15 cellular contexts compared by ENCODE assay signal in genomic region chr16:14057878-14058382, GRCh38. TPM values are rescaled to one million over a fixed set of nuclear protein-coding genes. Genes with fewer than 3 reads are reported as not detected.
A peak's percentile ranks its signal among the peaks of the same experiment; 100 is the strongest.
DNase-seq lines count a peak whose midpoint lies in the region; TF ChIP-seq lines count a peak whose summit lies in the region.
"Had no signal": no experiment of that assay in that cellular context is flagged by ENCODE, and none has a peak within 500 bp of the region (broad histone marks: within the 10 kb centered on the region; RNA-seq: fewer than 3 reads in every experiment).

No MANE protein-coding gene starts in this region.

- TF ChIP-seq CTCF in astrocyte of the spinal cord (IDR thresholded peaks at IDR 0.05; ENCODE audit: low read depth, low read length): no peak
- no peak for TF ChIP-seq CTCF in esophagus squamous epithelium (IDR thresholded peaks at IDR 0.05)
- no peak for TF ChIP-seq CTCF in Peyer's patch (IDR thresholded peaks at IDR 0.05)

- intact Hi-C loops in esophagus squamous epithelium (cut with DNase I): no loop called here

- H3K4me1 ChIP-seq in esophagus squamous epithelium (no peaks in the 10 kb centered on the region), mesenchymal stem cell (ENCODE audit: control insufficient read depth, insufficient read depth, low read depth, low read length) (peaks cover 3% of the 10 kb centered on the region), Peyer's patch (no peaks in the 10 kb centered on the region)

- no peak overlapping the region for H2BK5ac ChIP-seq in mesenchymal stem cell (ENCODE audit: low read depth, low read length, poor library complexity, severe bottlenecking)

- H2AFZ ChIP-seq in mesenchymal stem cell (ENCODE audit: low read depth, low read length): no peak overlapping the region

- H3K4me2 ChIP-seq in mesenchymal stem cell (ENCODE audit: low read length, poor library complexity, severe bottlenecking): peak overlapping the region; percentile 39

- H4K91ac ChIP-seq in mesenchymal stem cell (ENCODE audit: low read length): peak overlapping the region; percentile 27

- no peak overlapping the region for H3K14ac ChIP-seq in mesenchymal stem cell (ENCODE audit: low read length in 2 of 2)

- H2BK15ac ChIP-seq in mesenchymal stem cell (ENCODE audit: low read depth, poor library complexity, severe bottlenecking): no peak overlapping the region

- DNase-seq in astrocyte of the spinal cord (ENCODE audit: low read depth, low spot score) (peak; percentile 23), esophagus squamous epithelium (lab: John Stamatoyannopoulos, UW) (no peak), mesenchymal stem cell (no peak), substantia nigra (lab: John Stamatoyannopoulos, UW) (peak in 31 of 49 donors; percentile 2 to 79 (median 31)), DMS153 (lab: John Stamatoyannopoulos, UW) (no peak), DMS 273 (lab: John Stamatoyannopoulos, UW; ENCODE audit: unreplicated experiment) (no peak), NCI-H1092 treated with DMSO at 0.1 percent for 48 hours (lab: John Stamatoyannopoulos, UW) (no peak), Peyer's patch (no peak)
- DNase-seq: activated CD4-positive, alpha-beta T cell treated with anti-CD3 and anti-CD28 coated beads, Interleukin-2, amount 10 ng/mL, durations not matched to agents 24 days and 14 days; DMS79 treated with DMSO at 0.1 percent for 48 hours; Karpas-422; NCI-H1694; NCI-H526 treated with DMSO at 0.1 percent for 48 hours; T-helper 2 cell had no signal

- WGBS in esophagus squamous epithelium, 2 donors: 71 to 85% methylated on average over 8 to 9 of the region's 10 CpGs
- WGBS in mesenchymal stem cell: 93% methylated on average over 8 of the region's 10 CpGs

- in situ Hi-C loops in astrocyte of the spinal cord (cut with HindIII; ENCODE audit: low sequenced_read_pairs): no loop called here

- TF ChIP-seq POLR2A in esophagus squamous epithelium (IDR thresholded peaks at IDR 0.05) (no peak), Peyer's patch (IDR thresholded peaks at IDR 0.05) (no peak)

- no peaks in the 10 kb centered on the region for H3K79me1 ChIP-seq in mesenchymal stem cell (replicated peaks; ENCODE audit: low read length, poor library complexity, severe bottlenecking)

- no peak overlapping the region for H4K8ac ChIP-seq in mesenchymal stem cell (ENCODE audit: low read length)

- H3K23ac ChIP-seq in mesenchymal stem cell (ENCODE audit: low read length in 2 of 2): no peak overlapping the region

- H3K9me3 ChIP-seq in esophagus squamous epithelium (peaks cover 0 to 7% (median 0%) of the 10 kb centered on the region in 3 donors), mesenchymal stem cell (ENCODE audit: control insufficient read depth, low read length) (peaks cover 21% of the 10 kb centered on the region), Peyer's patch (no peaks in the 10 kb centered on the region)

- no peak overlapping the region for H3K18ac ChIP-seq in mesenchymal stem cell (ENCODE audit: low read depth in 1 of 2, low read length in 2 of 2)

- H2BK120ac ChIP-seq in mesenchymal stem cell (ENCODE audit: low read depth, low read length): no peak overlapping the region

- no peak overlapping the region for H3K4ac ChIP-seq in mesenchymal stem cell (ENCODE audit: low read depth in 1 of 2, low read length in 2 of 2)

- H2AK5ac ChIP-seq in mesenchymal stem cell (ENCODE audit: low read length, severe bottlenecking): no peak overlapping the region

- H3K36me3 ChIP-seq in esophagus squamous epithelium (no peaks in the 10 kb centered on the region), mesenchymal stem cell (ENCODE audit: control insufficient read depth in 1 of 2, insufficient read depth in 2 of 2, low read depth in 1 of 2, low read length in 2 of 2) (no peaks in the 10 kb centered on the region), Peyer's patch (no peaks in the 10 kb centered on the region)

- H3K9ac ChIP-seq in mesenchymal stem cell (ENCODE audit: low read length): no peak overlapping the region

- H3K27ac ChIP-seq in esophagus squamous epithelium (peak overlapping the region in 3 of 4 donors; percentile 17 to 64 (median 35)), mesenchymal stem cell (ENCODE audit: low read length, poor library complexity, severe bottlenecking) (peak overlapping the region; percentile 35), substantia nigra (ENCODE audit: low read depth, low read length, poor library complexity, severe bottlenecking) (peak overlapping the region; percentile 38), Peyer's patch (no peak overlapping the region)
- H3K27ac ChIP-seq: HL-60 had no signal

- no peaks in the 10 kb centered on the region for H3K27me3 ChIP-seq in esophagus squamous epithelium
- no peaks in the 10 kb centered on the region for H3K27me3 ChIP-seq in mesenchymal stem cell (ENCODE audit: control insufficient read depth in 1 of 2, insufficient read depth in 1 of 2, low read length in 2 of 2)
- H3K27me3 ChIP-seq in Peyer's patch: no peaks in the 10 kb centered on the region

- H2BK12ac ChIP-seq in mesenchymal stem cell (ENCODE audit: low read length in 2 of 2): no peak overlapping the region

- H3K4me3 ChIP-seq in astrocyte of the spinal cord (ENCODE audit: low read depth, low read length) (no peak overlapping the region), esophagus squamous epithelium (no peak overlapping the region), mesenchymal stem cell (ENCODE audit: insufficient read depth in 1 of 2, low read depth in 1 of 2, low read length in 2 of 2) (no peak overlapping the region), Peyer's patch (no peak overlapping the region)

RNA-seq across cellular contexts. Expression of gene MRTFB, which starts 13.2 kb away (rescaled TPM):
- total RNA-seq in esophagus squamous epithelium: 10 to 100 TPM; 17.1 to 77.8 (median 21.9) TPM
- 14.5 TPM for polyA plus RNA-seq in mesenchymal stem cell (2013, experiment 1 of 2)
- 12.9 TPM for polyA plus RNA-seq in mesenchymal stem cell (2013, experiment 2 of 2)
- total RNA-seq in Peyer's patch: 100 to 1,000 TPM in 1 of 4 donors, 10 to 100 TPM in 3; 42.2 to 136 (median 68.7) TPM

Comparison
In these comparisons a context has a peak if more than half of its experiments do, and no peak if none do; other contexts are left out.
1. DNase-seq: peak in astrocyte of the spinal cord (single experiment) and substantia nigra (31 of 49); none in esophagus squamous epithelium (single experiment), mesenchymal stem cell (single experiment), DMS153 (single experiment), DMS 273 (single experiment), NCI-H1092 treated with DMSO at 0.1 percent for 48 hours (single experiment) and Peyer's patch (0 of 3).
2. H3K27ac ChIP-seq: peak in esophagus squamous epithelium (3 of 4), mesenchymal stem cell (single experiment) and substantia nigra (single experiment); none in Peyer's patch (0 of 4).